In genomic region chr1:61093525-61094137, GRCh38 we compare ENCODE assay signal across 17 cellular contexts. TPM values are rescaled to one million over a fixed set of nuclear protein-coding genes. Genes with fewer than 3 reads are reported as not detected.
DNase-seq lines count a peak whose midpoint lies in the region; ATAC-seq and TF ChIP-seq lines count a peak whose summit lies in the region.
"Had no signal": no experiment of that assay in that cellular context is flagged by ENCODE, and none has a peak within 500 bp of the region (broad histone marks: within the 10 kb centered on the region; RNA-seq: fewer than 3 reads in every experiment).

No MANE protein-coding gene starts in this region.

- H3K4me1 ChIP-seq in gastroesophageal sphincter (peaks cover 8 to 100% (median 26%) of the 10 kb centered on the region in 3 donors), smooth muscle cell (ENCODE audit: low read depth) (peaks cover 13% of the 10 kb centered on the region)

- DNase-seq in H4 (ENCODE audit: low spot score), result peak; percentile 78
- DNase-seq in WTC11 (ENCODE audit: low spot score), result no peak
- DNase-seq in smooth muscle cell (lab: John Stamatoyannopoulos, UW; ENCODE audit: unreplicated experiment), result no peak
- DNase-seq in hippocampal formation (lab: John Stamatoyannopoulos, UW), result no peak
- DNase-seq in chondrocyte (ENCODE audit: low spot score), result no peak
- no peak for DNase-seq in medulla oblongata (ENCODE audit: extremely low spot score)
- DNase-seq: activated CD4-positive, CD25-positive, alpha-beta regulatory T cell; activated CD8-positive, alpha-beta memory T cell treated with anti-CD3 and anti-CD28 coated beads, Interleukin-2, amount 10 ng/mL, durations not matched to agents 7 days and 5 days; activated gamma-delta T cell treated with Interleukin-2 at 50 U/mL for 16 hours; Calu3; kidney glomerular epithelial cell; NCI-H187; upper lobe of left lung had no signal

- no peak for TF ChIP-seq POLR2A in gastroesophageal sphincter (IDR thresholded peaks at IDR 0.05)

- H3K4me1 Mint-ChIP-seq in WTC11 (peaks cover 29% of the 10 kb centered on the region), chondrocyte (ENCODE audit: low read depth) (peaks cover 39% of the 10 kb centered on the region)

- H3K4me2 ChIP-seq in smooth muscle cell, result peak overlapping the region; percentile 47

- H3K36me3 ChIP-seq in gastroesophageal sphincter (peaks cover 2 to 3% of the 10 kb centered on the region in 2 donors), smooth muscle cell (ENCODE audit: low read depth) (peaks cover 2% of the 10 kb centered on the region)

- POLR2A ChIA-PET in WTC11 (lab: Charles Lee), result no interaction called here

- H3K27me3 Mint-ChIP-seq in WTC11 (ENCODE audit: low read depth) (no peaks in the 10 kb centered on the region), chondrocyte (ENCODE audit: low read depth) (no peaks in the 10 kb centered on the region)
- H3K27me3 Mint-ChIP-seq: activated CD8-positive, alpha-beta memory T cell treated with anti-CD3 and anti-CD28 coated beads, Interleukin-2, amount 10 ng/mL, durations not matched to agents 7 days and 5 days had no signal

- no peaks in the 10 kb centered on the region for H3K27me3 ChIP-seq in gastroesophageal sphincter
- H3K27me3 ChIP-seq in smooth muscle cell (ENCODE audit: low read depth), result no peaks in the 10 kb centered on the region
- H3K27me3 ChIP-seq: upper lobe of left lung had no signal

- no peaks in the 10 kb centered on the region for H3K36me3 Mint-ChIP-seq in WTC11
- peaks cover 9% of the 10 kb centered on the region for H3K36me3 Mint-ChIP-seq in chondrocyte (ENCODE audit: low read depth)

- H3K4me3 Mint-ChIP-seq in WTC11 (no peak overlapping the region), chondrocyte (ENCODE audit: unreplicated experiment) (no peak overlapping the region)
- H3K4me3 Mint-ChIP-seq: activated CD8-positive, alpha-beta memory T cell treated with anti-CD3 and anti-CD28 coated beads, Interleukin-2, amount 10 ng/mL, durations not matched to agents 7 days and 5 days had no signal

- TF ChIP-seq CTCF in WTC11 (IDR thresholded peaks at IDR 0.05), result no peak
- TF ChIP-seq CTCF in gastroesophageal sphincter (IDR thresholded peaks at IDR 0.05), result no peak
- TF ChIP-seq CTCF in smooth muscle cell (IDR thresholded peaks at IDR 0.05; ENCODE audit: borderline replicate concordance, insufficient read depth, poor library complexity, severe bottlenecking), result no peak
- no peak for TF ChIP-seq CTCF in chondrocyte (IDR thresholded peaks at IDR 0.05)

- no peaks in the 10 kb centered on the region for H3F3A ChIP-seq in smooth muscle cell (ENCODE audit: low read depth)

- ATAC-seq in WTC11 (no peak), gastroesophageal sphincter (no peak), GM21381 (IDR thresholded peaks at IDR 0.05; ENCODE audit: unreplicated experiment) (no peak)
- ATAC-seq: activated CD8-positive, alpha-beta memory T cell treated with anti-CD3 and anti-CD28 coated beads, Interleukin-2, amount 10 ng/mL, durations not matched to agents 7 days and 5 days; Panc1 had no signal

- TF ChIP-seq EP300 in gastroesophageal sphincter (IDR thresholded peaks at IDR 0.05), result no peak

- H3K27ac ChIP-seq in gastroesophageal sphincter (peak overlapping the region; percentile 40 to 97 (median 56)), smooth muscle cell (ENCODE audit: low read depth) (no peak overlapping the region)

- 18 to 19% methylated on average over 2 of the region's 2 CpGs for WGBS in gastroesophageal sphincter (ENCODE audit: low coverage in 1 of 2), 2 donors
- 22% methylated on average over 2 of the region's 2 CpGs for WGBS in smooth muscle cell (ENCODE audit: low lambda C conversion rate)

- H3K4me3 ChIP-seq in gastroesophageal sphincter, result peak overlapping the region; percentile 5 to 31
- H3K4me3 ChIP-seq in smooth muscle cell, result no peak overlapping the region
- H3K4me3 ChIP-seq: prostate gland, upper lobe of left lung had no signal

- H3K9me3 ChIP-seq in gastroesophageal sphincter (no peaks in the 10 kb centered on the region), smooth muscle cell (replicated peaks; ENCODE audit: low read depth) (no peaks in the 10 kb centered on the region)
- H3K9me3 ChIP-seq: prostate gland, upper lobe of left lung had no signal

- H3K27ac Mint-ChIP-seq in WTC11, result peak overlapping the region; percentile 9; the same call in 1 of the 2 replicates
- H3K27ac Mint-ChIP-seq in chondrocyte (ENCODE audit: unreplicated experiment), result no peak overlapping the region
- H3K27ac Mint-ChIP-seq: activated CD8-positive, alpha-beta memory T cell treated with anti-CD3 and anti-CD28 coated beads, Interleukin-2, amount 10 ng/mL, durations not matched to agents 7 days and 5 days had no signal

- H3K9me3 Mint-ChIP-seq in WTC11 (no peaks in the 10 kb centered on the region), chondrocyte (ENCODE audit: low read depth) (no peaks in the 10 kb centered on the region)

- no peak overlapping the region for H2AFZ ChIP-seq in smooth muscle cell (ENCODE audit: low read depth)

- no peaks in the 10 kb centered on the region for H3K79me2 ChIP-seq in smooth muscle cell (ENCODE audit: low read depth)

- H4K20me1 ChIP-seq in smooth muscle cell (ENCODE audit: low read depth), result peaks cover 5% of the 10 kb centered on the region

- H3K9ac ChIP-seq in smooth muscle cell (ENCODE audit: low read depth), result no peak overlapping the region

- CTCF ChIA-PET in WTC11 (lab: Charles Lee), result interaction anchor here (0.8 to 1.5 kb wide), 3 partner anchors 10 to 245 kb away, joined by 3 to 4 read pairs (median 3); no protein-coding TSS in a partner anchor

TF ChIP-seq in WTC11, 78 proteins besides CTCF, POLR2A, EP300 and RAD21:
- TF ChIP-seq RORB (CRISPR knock-in tag; IDR thresholded peaks at IDR 0.05), result no peak
- TF ChIP-seq GRHL2 (CRISPR knock-in tag; IDR thresholded peaks at IDR 0.05; ENCODE audit: insufficient replicate concordance, severe bottlenecking), result no peak
- TF ChIP-seq, protein P1, sequence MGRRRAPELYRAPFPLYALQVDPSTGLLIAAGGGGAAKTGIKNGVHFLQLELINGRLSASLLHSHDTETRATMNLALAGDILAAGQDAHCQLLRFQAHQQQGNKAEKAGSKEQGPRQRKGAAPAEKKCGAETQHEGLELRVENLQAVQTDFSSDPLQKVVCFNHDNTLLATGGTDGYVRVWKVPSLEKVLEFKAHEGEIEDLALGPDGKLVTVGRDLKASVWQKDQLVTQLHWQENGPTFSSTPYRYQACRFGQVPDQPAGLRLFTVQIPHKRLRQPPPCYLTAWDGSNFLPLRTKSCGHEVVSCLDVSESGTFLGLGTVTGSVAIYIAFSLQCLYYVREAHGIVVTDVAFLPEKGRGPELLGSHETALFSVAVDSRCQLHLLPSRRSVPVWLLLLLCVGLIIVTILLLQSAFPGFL (CRISPR knock-in tag; IDR thresholded peaks at IDR 0.05; ENCODE audit: borderline replicate concordance), result no peak
- no peak for TF ChIP-seq FOXK1 (CRISPR knock-in tag; IDR thresholded peaks at IDR 0.05)

RNA-seq across cellular contexts. Expression of gene NFIA, which starts 11.3 kb away (rescaled TPM):
- total RNA-seq in H4 (2014; rRNA removed; shearing (Covaris generic)), result 3.9 and 7.4 TPM in 2 replicates
- total RNA-seq in WTC11 (2021) (7.3 to 16.7 TPM (median 8.6 TPM) in 3 replicates), gastroesophageal sphincter (100 to 1,000 TPM; 123 to 205 (median 149) TPM), smooth muscle cell (5.4 and 6.2 TPM in 2 replicates), chondrocyte (43.0 to 64.1 TPM (median 47.3 TPM) in 3 replicates)
- polyA plus RNA-seq in smooth muscle cell, result 5.0 and 7.6 TPM in 2 replicates
